ENCODE assay signal across 8 cellular contexts in the genomic region with DNA sequence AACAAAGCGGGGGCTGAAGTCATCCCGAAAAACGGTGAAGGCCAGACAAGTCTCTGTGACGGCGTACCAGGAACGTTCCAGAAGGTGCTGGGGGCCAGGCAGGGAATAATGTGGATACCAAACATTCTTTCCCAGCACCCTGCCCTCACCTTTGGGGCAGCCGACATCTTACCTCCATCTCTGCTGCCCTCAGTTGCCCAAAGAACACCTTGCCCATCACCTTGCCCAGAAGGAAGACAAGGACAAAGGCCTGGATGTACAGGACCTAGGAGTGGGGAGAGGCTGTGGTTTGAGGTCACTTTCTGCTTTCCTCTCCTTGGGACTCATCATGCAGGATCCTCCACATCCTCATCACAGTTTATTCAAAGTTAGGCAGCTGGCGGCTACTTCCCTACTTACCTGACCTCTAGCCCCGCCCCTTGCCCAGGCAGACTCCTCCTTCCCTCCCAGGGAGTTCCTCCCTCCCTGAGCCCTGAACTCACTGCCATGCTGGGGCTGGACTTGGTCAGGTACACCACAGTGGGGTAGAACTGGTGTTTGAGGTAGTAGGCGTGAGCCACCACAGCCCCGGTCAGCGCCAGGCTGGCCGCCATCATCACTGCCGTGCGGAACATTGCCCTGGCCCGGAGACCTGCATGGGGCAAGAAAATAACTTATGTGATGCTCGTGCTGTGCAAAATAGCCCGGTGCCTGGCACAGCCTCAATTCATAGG. TPM values are rescaled to one million over a fixed set of nuclear protein-coding genes. Genes with fewer than 3 reads are reported as not detected.
DNase-seq lines count a peak whose midpoint lies in the region; ATAC-seq and TF ChIP-seq lines count a peak whose summit lies in the region.

No MANE protein-coding gene starts in this region.

- H3K36me3 ChIP-seq in parathyroid adenoma (ENCODE audit: control insufficient read depth, insufficient read depth, low read length) = no peaks in the 10 kb centered on the region

- H3K27me3 Mint-ChIP-seq in activated CD4-positive, alpha-beta memory T cell treated with anti-CD3 and anti-CD28 coated beads, Interleukin-2, amount 10 ng/mL, durations not matched to agents 7 days and 5 days = no peaks in the 10 kb centered on the region

- H3K9me3 ChIP-seq in parathyroid adenoma (ENCODE audit: control insufficient read depth, low read length) = no peaks in the 10 kb centered on the region

- H3K4me3 Mint-ChIP-seq in activated CD4-positive, alpha-beta memory T cell treated with anti-CD3 and anti-CD28 coated beads, Interleukin-2, amount 10 ng/mL, durations not matched to agents 7 days and 5 days = peak overlapping the region; percentile 98

- POLR2A ChIA-PET in activated CD4-positive, alpha-beta memory T cell treated with anti-CD3 and anti-CD28 coated beads, Interleukin-2, amount 10 ng/mL, durations not matched to agents 7 days and 5 days (lab: Charles Lee) = interaction anchor here (1.3 to 7.2 kb wide), 8 partner anchors 10 to 268 kb away, joined by 3 to 157 read pairs (median 20); a partner anchor contains a TSS

- CTCF ChIA-PET in activated CD4-positive, alpha-beta memory T cell treated with anti-CD3 and anti-CD28 coated beads, Interleukin-2, amount 10 ng/mL, durations not matched to agents 7 days and 5 days (lab: Charles Lee) = interaction anchor here (1.5 to 3.2 kb wide), 3 partner anchors 9 to 15 kb away, joined by 6 to 17 read pairs (median 7); a partner anchor contains a TSS

- peak; percentile 56 for DNase-seq in GM03348 (ENCODE audit: low spot score)
- peak; percentile 58 for DNase-seq in LNCaP clone FGC (ENCODE audit: low read depth)
- DNase-seq in activated CD4-positive, alpha-beta memory T cell treated with anti-CD3 and anti-CD28 coated beads, Interleukin-2, amount 10 ng/mL, durations not matched to agents 7 days and 5 days = peak; percentile 72
- no peak for DNase-seq in fibroblast of villous mesenchyme (ENCODE audit: low read depth)
- no peak for DNase-seq in epidermal melanocyte (ENCODE audit: insufficient read length, low spot score)

- TF ChIP-seq CTCF in LNCaP clone FGC (IDR thresholded peaks at IDR 0.05; ENCODE audit: control insufficient read depth, extremely low read depth, insufficient read depth) (no peak), fibroblast of villous mesenchyme (IDR thresholded peaks at IDR 0.05; ENCODE audit: insufficient read depth, low read depth, low read length) (no peak), parathyroid adenoma (IDR thresholded peaks at IDR 0.05) (no peak)

- no peaks in the 10 kb centered on the region for H3K9me3 Mint-ChIP-seq in activated CD4-positive, alpha-beta memory T cell treated with anti-CD3 and anti-CD28 coated beads, Interleukin-2, amount 10 ng/mL, durations not matched to agents 7 days and 5 days

- H3K4me1 Mint-ChIP-seq in activated CD4-positive, alpha-beta memory T cell treated with anti-CD3 and anti-CD28 coated beads, Interleukin-2, amount 10 ng/mL, durations not matched to agents 7 days and 5 days = peaks cover 35% of the 10 kb centered on the region

- ATAC-seq in HG02852 (IDR thresholded peaks at IDR 0.05; ENCODE audit: unreplicated experiment) (no peak), GM21423 (IDR thresholded peaks at IDR 0.05; ENCODE audit: unreplicated experiment) (no peak)

- H3K27ac ChIP-seq in parathyroid adenoma = no peak overlapping the region

- H3K27ac Mint-ChIP-seq in activated CD4-positive, alpha-beta memory T cell treated with anti-CD3 and anti-CD28 coated beads, Interleukin-2, amount 10 ng/mL, durations not matched to agents 7 days and 5 days = peak overlapping the region; percentile 98

- peaks cover 39% of the 10 kb centered on the region for H3K36me3 Mint-ChIP-seq in activated CD4-positive, alpha-beta memory T cell treated with anti-CD3 and anti-CD28 coated beads, Interleukin-2, amount 10 ng/mL, durations not matched to agents 7 days and 5 days (ENCODE audit: low read depth)

- no peak overlapping the region for H2AFZ ChIP-seq in parathyroid adenoma

- peaks cover 10% of the 10 kb centered on the region for H3K79me2 ChIP-seq in parathyroid adenoma

- peak overlapping the region; percentile 100 for H3K4me3 ChIP-seq in LNCaP clone FGC (ENCODE audit: low read depth, low read length)
- peak overlapping the region; percentile 90 for H3K4me3 ChIP-seq in fibroblast of villous mesenchyme (ENCODE audit: low read depth, low read length)
- H3K4me3 ChIP-seq in parathyroid adenoma (ENCODE audit: low read depth, low read length) = peak overlapping the region; percentile 92

- no peaks in the 10 kb centered on the region for H3K27me3 ChIP-seq in parathyroid adenoma (ENCODE audit: control insufficient read depth, insufficient read depth, low read length)

- H3K9ac ChIP-seq in parathyroid adenoma = no peak overlapping the region

- peak overlapping the region; percentile 87 for H3K4me2 ChIP-seq in parathyroid adenoma (ENCODE audit: low read length)

- peaks cover 2% of the 10 kb centered on the region for H3K4me1 ChIP-seq in parathyroid adenoma

RNA-seq across cellular contexts. Expression of a gene that starts 1.2 kb away (rescaled TPM):
- 10 to 100 TPM; 39.4 to 42.2 TPM for total RNA-seq in activated CD4-positive, alpha-beta memory T cell treated with anti-CD3 and anti-CD28 coated beads, Interleukin-2, amount 10 ng/mL, durations not matched to agents 7 days and 5 days
- total RNA-seq in fibroblast of villous mesenchyme = 13.0 and 13.5 TPM in 2 replicates

RNA-seq across cellular contexts. Expression of a gene that starts 11.0 kb away (rescaled TPM):
- 10 to 100 TPM; 36.5 to 37.4 TPM for total RNA-seq in activated CD4-positive, alpha-beta memory T cell treated with anti-CD3 and anti-CD28 coated beads, Interleukin-2, amount 10 ng/mL, durations not matched to agents 7 days and 5 days
- 41.2 and 54.4 TPM in 2 replicates for total RNA-seq in fibroblast of villous mesenchyme

RNA-seq across cellular contexts. Expression of a gene that starts 11.2 kb away (rescaled TPM):
- 1,000 to 10,000 TPM in 1 of 2 experiments, 100 to 1,000 TPM in 1; 995 to 1,031 TPM for total RNA-seq in activated CD4-positive, alpha-beta memory T cell treated with anti-CD3 and anti-CD28 coated beads, Interleukin-2, amount 10 ng/mL, durations not matched to agents 7 days and 5 days
- total RNA-seq in fibroblast of villous mesenchyme = 137 and 279 TPM in 2 replicates

RNA-seq across cellular contexts. Expression of a gene that starts 15.6 kb away (rescaled TPM):
- total RNA-seq in activated CD4-positive, alpha-beta memory T cell treated with anti-CD3 and anti-CD28 coated beads, Interleukin-2, amount 10 ng/mL, durations not matched to agents 7 days and 5 days = 1 to 10 TPM; 8.1 to 8.6 TPM
- total RNA-seq in fibroblast of villous mesenchyme = 11.2 and 15.1 TPM in 2 replicates

RNA-seq across cellular contexts. Expression of a gene that starts 21.5 kb away (rescaled TPM):
- 10 to 100 TPM; 27.2 to 28.4 TPM for total RNA-seq in activated CD4-positive, alpha-beta memory T cell treated with anti-CD3 and anti-CD28 coated beads, Interleukin-2, amount 10 ng/mL, durations not matched to agents 7 days and 5 days
- 31.6 and 45.8 TPM in 2 replicates for total RNA-seq in fibroblast of villous mesenchyme

Comparison
In these comparisons a context has a peak if more than half of its experiments do, and no peak if none do; other contexts are left out.
1. DNase-seq: peak in GM03348 (single experiment), LNCaP clone FGC (single experiment) and activated CD4-positive, alpha-beta memory T cell treated with anti-CD3 and anti-CD28 coated beads, Interleukin-2, amount 10 ng/mL, durations not matched to agents 7 days and 5 days (single experiment); none in fibroblast of villous mesenchyme (single experiment) and epidermal melanocyte (single experiment).
2. Peak in every context shown above with its lines, with median percentiles within 50 percentile points of each other: H3K4me3 ChIP-seq.